In the genomic region with DNA sequence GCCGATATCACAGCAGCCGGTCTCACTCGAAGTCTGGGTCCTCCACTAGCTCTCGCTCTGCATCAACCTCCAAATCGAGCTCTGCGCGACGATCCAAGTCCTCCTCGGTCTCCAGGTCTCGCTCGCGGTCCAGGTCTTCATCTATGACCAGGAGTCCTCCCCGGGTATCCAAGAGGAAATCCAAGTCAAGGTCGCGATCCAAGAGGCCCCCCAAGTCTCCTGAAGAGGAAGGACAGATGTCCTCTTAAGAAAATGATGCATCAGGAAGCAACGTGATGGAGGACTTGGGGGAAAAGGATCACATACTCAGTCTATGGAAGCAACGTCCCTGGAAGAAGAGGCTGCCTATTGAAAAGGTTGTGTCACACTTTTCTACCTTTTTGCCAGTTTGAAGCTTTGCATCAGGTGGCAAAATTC, we compare ENCODE assay signal across 8 cellular contexts. TPM values are rescaled to one million over a fixed set of nuclear protein-coding genes. Genes with fewer than 3 reads are reported as not detected.
DNase-seq lines count a peak whose midpoint lies in the region; ATAC-seq and TF ChIP-seq lines count a peak whose summit lies in the region.

No MANE protein-coding gene starts in this region.

- no peak for DNase-seq in activated T-cell treated with anti-CD3 and anti-CD28 coated beads, Interleukin-2, amount 50 U/mL, for 24 hours
- no peak for DNase-seq in activated T-cell treated with anti-CD3 and anti-CD28 coated beads, Interleukin-2, amount 50 U/mL, for 48 hours
- DNase-seq in SKM-1 (lab: John Stamatoyannopoulos, UW; ENCODE audit: unreplicated experiment) (peak; percentile 48), endodermal cell (no peak)
- no peak for DNase-seq in naive thymus-derived CD4-positive, alpha-beta T cell
- no peak for DNase-seq in activated CD4-positive, alpha-beta T cell treated with anti-CD3 and anti-CD28 coated beads for 1 hour

- H3K4me3 Mint-ChIP-seq in activated T-cell treated with anti-CD3 and anti-CD28 coated beads, Interleukin-2, amount 50 U/mL, for 24 hours, result peak overlapping the region; percentile 96
- H3K4me3 Mint-ChIP-seq in endodermal cell, result peak overlapping the region; percentile 90
- H3K4me3 Mint-ChIP-seq in naive thymus-derived CD4-positive, alpha-beta T cell, result peak overlapping the region; percentile 93 to 100 (median 96)

- H3K9ac ChIP-seq in endodermal cell (ENCODE audit: extremely low read depth, low read length, poor library complexity, severe bottlenecking), result peak overlapping the region; percentile 81

- H3K9me3 Mint-ChIP-seq in activated T-cell treated with anti-CD3 and anti-CD28 coated beads, Interleukin-2, amount 50 U/mL, for 24 hours, result no peaks in the 10 kb centered on the region
- no peaks in the 10 kb centered on the region for H3K9me3 Mint-ChIP-seq in endodermal cell
- H3K9me3 Mint-ChIP-seq in naive thymus-derived CD4-positive, alpha-beta T cell, result no peaks in the 10 kb centered on the region

- POLR2A ChIA-PET in naive thymus-derived CD4-positive, alpha-beta T cell (lab: Charles Lee), result interaction anchor here (0.8 to 13.4 kb wide), 25 partner anchors 11 to 1871 kb away, joined by 3 to 285 read pairs (median 6); partner anchors contain the start of genes C11orf54, CCDC82, CEP57 and CWC15

- H3K36me3 ChIP-seq in endodermal cell (ENCODE audit: control insufficient read depth, insufficient read depth, low read length), result no peaks in the 10 kb centered on the region
- peaks cover 0 to 6% (median 0%) of the 10 kb centered on the region in 3 experiments for H3K36me3 ChIP-seq in naive thymus-derived CD4-positive, alpha-beta T cell (ENCODE audit: control insufficient read depth in 2 of 3, insufficient read depth in 3 of 3, low read length in 3 of 3)

- H3K27me3 ChIP-seq in endodermal cell (ENCODE audit: control insufficient read depth, insufficient read depth, low read length, poor library complexity, severe bottlenecking), result peaks cover 4% of the 10 kb centered on the region
- H3K27me3 ChIP-seq in naive thymus-derived CD4-positive, alpha-beta T cell (ENCODE audit: control insufficient read depth in 2 of 2, insufficient read depth in 2 of 2, low read length in 2 of 2), result no peaks in the 10 kb centered on the region

- no peak for TF ChIP-seq CTCF in endodermal cell (conservative IDR thresholded peaks at IDR 0.05)

- peak overlapping the region; percentile 99 for H3K4me3 ChIP-seq in endodermal cell (ENCODE audit: low read length)
- H3K4me3 ChIP-seq in naive thymus-derived CD4-positive, alpha-beta T cell (ENCODE audit: low read length), result peak overlapping the region; percentile 87

- peak overlapping the region; percentile 97 for H3K27ac Mint-ChIP-seq in activated T-cell treated with anti-CD3 and anti-CD28 coated beads, Interleukin-2, amount 50 U/mL, for 24 hours
- H3K27ac Mint-ChIP-seq in endodermal cell, result peak overlapping the region; percentile 92
- H3K27ac Mint-ChIP-seq in naive thymus-derived CD4-positive, alpha-beta T cell, result peak overlapping the region; percentile 93 to 100 (median 97)

- H3K27ac ChIP-seq in endodermal cell (ENCODE audit: low read depth, low read length), result peak overlapping the region; percentile 76
- H3K27ac ChIP-seq in naive thymus-derived CD4-positive, alpha-beta T cell (ENCODE audit: low read depth, low read length), result peak overlapping the region; percentile 96

- intact Hi-C loops in naive thymus-derived CD4-positive, alpha-beta T cell (cut with micrococcal nuclease), result loop anchor here (1.0 to 10.0 kb wide), 22 partner anchors 21 to 1873 kb away; partner anchors contain the start of genes ANKRD49 (in 2 of the 2), C11orf54 (in 2 of the 2), CWC15 (in 2 of the 2) and ENDOD1 (in 2 of the 2)

- WGBS in endodermal cell (ENCODE audit: insufficient coverage in 1 of 2, insufficient read length in 1 of 2), 2 experiments, result 1% methylated on average over 10 to 17 of the region's 17 CpGs

- H3K4me1 ChIP-seq in endodermal cell (ENCODE audit: control insufficient read depth, insufficient read depth, low read length), result no peaks in the 10 kb centered on the region
- H3K4me1 ChIP-seq in naive thymus-derived CD4-positive, alpha-beta T cell (ENCODE audit: control insufficient read depth in 2 of 2, insufficient read depth in 2 of 2, low read length in 2 of 2), result peaks cover 16 to 17% of the 10 kb centered on the region in 2 donors

- H3K4me1 Mint-ChIP-seq in activated T-cell treated with anti-CD3 and anti-CD28 coated beads, Interleukin-2, amount 50 U/mL, for 24 hours (ENCODE audit: low read depth), result peaks cover 33% of the 10 kb centered on the region
- H3K4me1 Mint-ChIP-seq in endodermal cell, result peaks cover 10% of the 10 kb centered on the region
- peaks cover 19 to 42% (median 31%) of the 10 kb centered on the region in 7 donors for H3K4me1 Mint-ChIP-seq in naive thymus-derived CD4-positive, alpha-beta T cell

- CTCF ChIA-PET in naive thymus-derived CD4-positive, alpha-beta T cell (lab: Charles Lee), result interaction anchor here (1.1 to 6.5 kb wide), 9 partner anchors 23 to 721 kb away, joined by 3 to 62 read pairs (median 5); partner anchors contain the start of genes CWC15, ENDOD1 and KDM4D

- H3K9me3 ChIP-seq in endodermal cell (ENCODE audit: control insufficient read depth, low read length), result no peaks in the 10 kb centered on the region
- no peaks in the 10 kb centered on the region for H3K9me3 ChIP-seq in naive thymus-derived CD4-positive, alpha-beta T cell (ENCODE audit: control insufficient read depth in 2 of 3, low read length in 3 of 3)

- no peak for ATAC-seq in naive thymus-derived CD4-positive, alpha-beta T cell
- ATAC-seq in HG03457 (IDR thresholded peaks at IDR 0.05; ENCODE audit: unreplicated experiment) (no peak), GM18867 (IDR thresholded peaks at IDR 0.05; ENCODE audit: unreplicated experiment) (no peak)

- H3K36me3 Mint-ChIP-seq in activated T-cell treated with anti-CD3 and anti-CD28 coated beads, Interleukin-2, amount 50 U/mL, for 24 hours (ENCODE audit: low read depth), result peaks cover 42% of the 10 kb centered on the region
- H3K36me3 Mint-ChIP-seq in endodermal cell (ENCODE audit: low read depth), result no peaks in the 10 kb centered on the region
- peaks cover 5 to 14% (median 9%) of the 10 kb centered on the region in 5 donors for H3K36me3 Mint-ChIP-seq in naive thymus-derived CD4-positive, alpha-beta T cell

- H3K27me3 Mint-ChIP-seq in activated T-cell treated with anti-CD3 and anti-CD28 coated beads, Interleukin-2, amount 50 U/mL, for 24 hours, result no peaks in the 10 kb centered on the region
- peaks cover 5% of the 10 kb centered on the region for H3K27me3 Mint-ChIP-seq in endodermal cell (ENCODE audit: insufficient read depth)
- peaks cover 0 to 17% (median 0%) of the 10 kb centered on the region in 5 donors for H3K27me3 Mint-ChIP-seq in naive thymus-derived CD4-positive, alpha-beta T cell

RNA-seq across cellular contexts. Expression of gene SRSF8, which starts 1.1 kb away (rescaled TPM):
- total RNA-seq in endodermal cell, result 10 to 100 TPM; 16.3 to 20.1 TPM
- polyA plus RNA-seq in endodermal cell (2013, experiment 1 of 2), result 24.9 TPM
- polyA plus RNA-seq in endodermal cell (2013, experiment 2 of 2), result 25.9 TPM
- 100 to 1,000 TPM in 2 of 5 experiments, 10 to 100 TPM in 3; 42.3 to 112 (median 53.4) TPM for total RNA-seq in naive thymus-derived CD4-positive, alpha-beta T cell
- 100 to 1,000 TPM in 1 of 2 donors, 10 to 100 TPM in 1; 86.2 to 116 TPM for polyA plus RNA-seq in naive thymus-derived CD4-positive, alpha-beta T cell

RNA-seq across cellular contexts. Expression of gene KDM4F, which starts 18.6 kb away (rescaled TPM):
- not detected for total RNA-seq in endodermal cell
- not detected for polyA plus RNA-seq in endodermal cell (2013, experiment 1 of 2)
- polyA plus RNA-seq in endodermal cell (2013, experiment 2 of 2), result not detected
- not detected for total RNA-seq in naive thymus-derived CD4-positive, alpha-beta T cell
- not detected for polyA plus RNA-seq in naive thymus-derived CD4-positive, alpha-beta T cell

RNA-seq across cellular contexts. Expression of gene ENDOD1, which starts 21.8 kb away (rescaled TPM):
- 1 to 10 TPM; 1.9 to 2.7 TPM for total RNA-seq in endodermal cell
- 2.4 TPM for polyA plus RNA-seq in endodermal cell (2013, experiment 1 of 2)
- 2.3 TPM for polyA plus RNA-seq in endodermal cell (2013, experiment 2 of 2)
- total RNA-seq in naive thymus-derived CD4-positive, alpha-beta T cell, result 10 to 100 TPM in 1 of 5 experiments, 1 to 10 TPM in 4; 4.7 to 23.2 (median 8.6) TPM
- 1 to 10 TPM; 5.3 to 6.0 TPM for polyA plus RNA-seq in naive thymus-derived CD4-positive, alpha-beta T cell

RNA-seq across cellular contexts. Expression of gene KDM4E, which starts 42.8 kb away (rescaled TPM):
- not detected for total RNA-seq in endodermal cell
- polyA plus RNA-seq in endodermal cell (2013, experiment 1 of 2), result not detected
- not detected for polyA plus RNA-seq in endodermal cell (2013, experiment 2 of 2)
- total RNA-seq in naive thymus-derived CD4-positive, alpha-beta T cell, result not detected
- not detected for polyA plus RNA-seq in naive thymus-derived CD4-positive, alpha-beta T cell
